17 cellular contexts compared by ENCODE assay signal in genomic region chr3:58658508-58658907, GRCh38. TPM values are rescaled to one million over a fixed set of nuclear protein-coding genes. Genes with fewer than 3 reads are reported as not detected.
DNase-seq lines count a peak whose midpoint lies in the region; ATAC-seq and TF ChIP-seq lines count a peak whose summit lies in the region.
"Had no signal": no experiment of that assay in that cellular context is flagged by ENCODE, and none has a peak within 500 bp of the region (broad histone marks: within the 10 kb centered on the region; RNA-seq: fewer than 3 reads in every experiment).

No MANE protein-coding gene starts in this region.

- no peaks in the 10 kb centered on the region for H3K4me1 ChIP-seq in testis
- H3K4me1 ChIP-seq: SJCRH30 had no signal

- H3K36me3 ChIP-seq in testis (ENCODE audit: low read depth, missing control alignments), result no peaks in the 10 kb centered on the region
- H3K36me3 ChIP-seq: SJCRH30 had no signal

- no peaks in the 10 kb centered on the region for H3K27me3 ChIP-seq in testis
- H3K27me3 ChIP-seq: SJCRH30 had no signal

- H3K9me3 ChIP-seq in testis, result no peaks in the 10 kb centered on the region
- H3K9me3 ChIP-seq: SJCRH30 had no signal

- POLR2A ChIA-PET in HEK293T (lab: Yijun Ruan, JAX), result no interaction called here

- DNase-seq in HEK293T (ENCODE audit: extremely low spot score) (no peak), left colon (peak; percentile 6 to 25), testis (peak; percentile 41), substantia nigra (lab: John Stamatoyannopoulos, UW) (no peak), NOMO-1 (lab: John Stamatoyannopoulos, UW; ENCODE audit: unreplicated experiment in 2 of 2) (no peak)
- DNase-seq: GDM1, NCI-H1105 treated with DMSO at 0.1 percent for 48 hours, NCI-H2081, NCI-H2171, NCI-H345, NCI-H524 treated with DMSO at 0.1 percent for 48 hours had no signal

- ATAC-seq in left colon (peak; percentile 14), GM19328 (IDR thresholded peaks at IDR 0.05; ENCODE audit: unreplicated experiment) (no peak)

- no peak for TF ChIP-seq POLR2A in testis (IDR thresholded peaks at IDR 0.05)

- intact Hi-C loops in left colon (cut with DNase I, micrococcal nuclease), result loop anchor here in 1 of 2 donors (10.0 kb wide), 1 partner anchor 396 kb away; the partner anchor contains the start of gene CFAP20DC
- intact Hi-C loops in testis (cut with DNase I; ENCODE audit: low total_unique reads), result no loop called here

- CTCF ChIA-PET in HEK293T (lab: Yijun Ruan, JAX), result no interaction called here

- peak overlapping the region; percentile 84 for H3K27ac ChIP-seq in VCaP
- no peak overlapping the region for H3K27ac ChIP-seq in testis
- no peak overlapping the region for H3K27ac ChIP-seq in substantia nigra (ENCODE audit: low read depth, low read length, poor library complexity, severe bottlenecking)
- H3K27ac ChIP-seq: SJCRH30 had no signal

- H3K4me3 ChIP-seq in testis, result no peak overlapping the region
- H3K4me3 ChIP-seq: SJCRH30 had no signal

- WGBS in testis, 2 donors, result 72 to 75% methylated on average over 4 of the region's 4 CpGs

- TF ChIP-seq CTCF in VCaP (conservative IDR thresholded peaks at IDR 0.05), result no peak
- TF ChIP-seq CTCF in testis (IDR thresholded peaks at IDR 0.05), result no peak

TF ChIP-seq in HEK293T, 16 proteins besides CTCF, POLR2A, EP300 and RAD21:
- TF ChIP-seq ZNF384 (IDR thresholded peaks at IDR 0.05), result no peak
- TF ChIP-seq FOXM1 (IDR thresholded peaks at IDR 0.05; ENCODE audit: borderline replicate concordance), result no peak
- TF ChIP-seq HDGF (IDR thresholded peaks at IDR 0.05; ENCODE audit: borderline replicate concordance), result no peak
- peak; percentile 51 for TF ChIP-seq PKNOX1 (IDR thresholded peaks at IDR 0.05)
- TF ChIP-seq CTBP1 (IDR thresholded peaks at IDR 0.05; ENCODE audit: borderline replicate concordance), result no peak
- no peak for TF ChIP-seq FOXK2 (IDR thresholded peaks at IDR 0.05)
- no peak for TF ChIP-seq BHLHE40 (IDR thresholded peaks at IDR 0.05; ENCODE audit: borderline replicate concordance)

RNA-seq across cellular contexts. Expression of gene FAM3D, which starts 8.1 kb away (rescaled TPM):
- 100 to 1,000 TPM; 510 to 690 TPM for total RNA-seq in left colon
- under 1 TPM in 1 of 2 donors, not detected in 1; 0.19 TPM for total RNA-seq in testis
- 0.41 TPM for polyA plus RNA-seq in testis (ENCODE audit: insufficient read depth, low read depth, low replicate concordance)
- total RNA-seq: H7, HT1080, OCI-LY7, SJCRH30 had no signal

Comparison
In these comparisons a context has a peak if more than half of its experiments do, and no peak if none do; other contexts are left out.
1. DNase-seq: peak in left colon (2 of 2) and testis (single experiment); none in HEK293T (single experiment), substantia nigra (0 of 49) and NOMO-1 (0 of 2).
2. RNA of gene FAM3D, which starts 8.1 kb away (total RNA-seq): 510 to 690 TPM in left colon; 0.19 TPM in testis; every median in the first group is over 100 times any median in the second.